Comparison of ENCODE assay signal across 17 cellular contexts in the genomic region with DNA sequence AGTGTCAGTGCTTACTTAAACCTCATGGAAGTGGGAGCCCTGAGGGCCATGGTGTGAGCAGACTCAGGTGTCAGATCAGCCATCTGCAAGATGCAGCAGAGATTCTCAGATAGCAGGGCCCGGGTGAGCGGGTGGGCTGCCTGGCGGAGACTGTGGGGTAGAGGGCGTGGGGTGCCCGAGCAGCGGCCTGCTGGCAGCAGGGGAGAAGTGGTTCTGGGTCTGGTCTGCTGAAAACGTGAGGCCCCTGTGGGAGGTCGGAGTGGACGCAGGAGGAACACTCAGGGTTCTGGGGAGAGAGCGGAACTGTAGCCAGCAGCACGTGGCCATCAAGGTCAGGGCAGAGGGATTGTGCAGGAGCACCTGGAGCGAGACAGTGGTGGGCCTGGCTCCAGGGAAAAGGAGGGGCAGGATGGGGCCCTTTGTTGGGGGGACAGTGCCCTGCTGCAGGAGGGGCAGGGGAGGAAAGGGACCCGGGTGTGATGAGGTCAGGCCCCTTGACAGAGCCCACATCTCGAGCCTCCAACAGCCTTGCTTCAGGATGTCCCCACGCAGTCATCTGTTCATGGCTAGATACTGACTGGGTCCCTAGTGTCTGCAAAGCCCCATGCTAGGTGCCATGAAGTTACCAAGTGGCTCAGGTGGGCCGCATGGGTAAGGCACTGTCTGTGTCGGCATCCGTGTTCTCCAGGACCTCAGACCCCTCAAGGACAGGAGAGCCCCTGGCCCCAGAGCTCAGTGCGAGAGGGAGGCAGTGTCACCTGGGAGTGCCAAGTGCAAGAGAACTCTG. TPM values are rescaled to one million over a fixed set of nuclear protein-coding genes. Genes with fewer than 3 reads are reported as not detected.
A peak's percentile ranks its signal among the peaks of the same experiment; 100 is the strongest.
DNase-seq lines count a peak whose midpoint lies in the region; TF ChIP-seq lines count a peak whose summit lies in the region.
"Had no signal": no experiment of that assay in that cellular context is flagged by ENCODE, and none has a peak within 500 bp of the region (broad histone marks: within the 10 kb centered on the region; RNA-seq: fewer than 3 reads in every experiment).

No MANE protein-coding gene starts in this region.

- H3K36me3 Mint-ChIP-seq in activated naive CD8-positive, alpha-beta T cell treated with anti-CD3 and anti-CD28 coated beads for 36 hours, result peaks cover 17% of the 10 kb centered on the region
- H3K36me3 Mint-ChIP-seq in nephron progenitor cell (ENCODE audit: low read depth), result peaks cover 5% of the 10 kb centered on the region

- H3K4me3 ChIP-seq in PC-9, result no peak overlapping the region
- H3K4me3 ChIP-seq: adrenal gland; BLaER1 treated with 17β-estradiol and CSF1 and Interleukin-3, amounts not matched to agents 10 nM and 100 nM; left ventricle myocardium inferior; psoas muscle; suprapubic skin had no signal

- intact Hi-C loops in PC-9 (cut with micrococcal nuclease; ENCODE audit: unreplicated experiment), result no loop called here

- H3K27me3 ChIP-seq in PC-9 (ENCODE audit: insufficient read depth, low read depth), result no peaks in the 10 kb centered on the region
- H3K27me3 ChIP-seq: adrenal gland; BLaER1 treated with 17β-estradiol and CSF1 and Interleukin-3, amounts not matched to agents 10 nM and 100 nM; suprapubic skin had no signal

- POLR2A ChIA-PET in PC-9 (lab: Charles Lee; ENCODE audit: unreplicated experiment), result interaction anchor here (0.5 kb wide), 1 partner anchor 191 kb away, joined by 4 read pairs; a partner anchor contains a TSS

- DNase-seq in AG20443 (ENCODE audit: low spot score) (peak; percentile 9), GM13977 (ENCODE audit: low spot score) (peak; percentile 35), nephron progenitor cell (no peak), NCI-H2029 treated with DMSO at 0.1 percent for 48 hours (lab: John Stamatoyannopoulos, UW) (no peak), PC-9 (no peak), NCI-H128 (lab: John Stamatoyannopoulos, UW; ENCODE audit: unreplicated experiment) (no peak)
- no peak for DNase-seq in activated naive CD8-positive, alpha-beta T cell treated with anti-CD3 and anti-CD28 coated beads for 36 hours
- DNase-seq in stimulated activated CD4-positive, alpha-beta T cell treated with anti-CD3 and anti-CD28 coated beads, Interleukin-15, amount 100 ng/mL, for 24 hours, result no peak
- DNase-seq: central memory CD4-positive, alpha-beta T cell; left ventricle myocardium inferior; NCI-H510A; SW 1271 had no signal

- H3K27ac ChIP-seq in PC-9, result no peak overlapping the region
- H3K27ac ChIP-seq: adrenal gland; BLaER1 treated with 17β-estradiol and CSF1 and Interleukin-3, amounts not matched to agents 10 nM and 100 nM; left ventricle myocardium inferior; psoas muscle; suprapubic skin had no signal

- H3K4me2 ChIP-seq in PC-9, result no peak overlapping the region

- H3K9me3 Mint-ChIP-seq in activated naive CD8-positive, alpha-beta T cell treated with anti-CD3 and anti-CD28 coated beads for 36 hours, result no peaks in the 10 kb centered on the region
- no peaks in the 10 kb centered on the region for H3K9me3 Mint-ChIP-seq in nephron progenitor cell

- peaks cover 16% of the 10 kb centered on the region; the same call in 1 of the 2 replicates for H3F3A ChIP-seq in PC-9 (ENCODE audit: insufficient read depth, low read depth)

- H3K4me1 Mint-ChIP-seq in activated naive CD8-positive, alpha-beta T cell treated with anti-CD3 and anti-CD28 coated beads for 36 hours, result no peaks in the 10 kb centered on the region
- peaks cover 38% of the 10 kb centered on the region for H3K4me1 Mint-ChIP-seq in nephron progenitor cell

- H4K20me1 ChIP-seq in PC-9 (ENCODE audit: insufficient read depth), result no peaks in the 10 kb centered on the region

- H3K4me3 Mint-ChIP-seq in activated naive CD8-positive, alpha-beta T cell treated with anti-CD3 and anti-CD28 coated beads for 36 hours, result no peak overlapping the region
- H3K4me3 Mint-ChIP-seq in nephron progenitor cell, result no peak overlapping the region

- no peaks in the 10 kb centered on the region for H3K79me2 ChIP-seq in PC-9 (ENCODE audit: low read depth)

- in situ Hi-C loops in GM13977 (cut with MboI; ENCODE audit: low pct_unique_long_range_greater_than_20kb, low sequenced_read_pairs, unreplicated experiment), result no loop called here

- CTCF ChIA-PET in PC-9 (lab: Charles Lee), result no interaction called here

- H3K27me3 Mint-ChIP-seq in activated naive CD8-positive, alpha-beta T cell treated with anti-CD3 and anti-CD28 coated beads for 36 hours, result no peaks in the 10 kb centered on the region
- H3K27me3 Mint-ChIP-seq in nephron progenitor cell (ENCODE audit: low read depth, poor library complexity), result peaks cover 3% of the 10 kb centered on the region

- peaks cover 10% of the 10 kb centered on the region for H3K4me1 ChIP-seq in PC-9 (replicated peaks; ENCODE audit: insufficient read depth)
- H3K4me1 ChIP-seq: adrenal gland, psoas muscle had no signal

- peak overlapping the region; percentile 36 for H3K27ac Mint-ChIP-seq in activated naive CD8-positive, alpha-beta T cell treated with anti-CD3 and anti-CD28 coated beads for 36 hours
- peak overlapping the region; percentile 69 for H3K27ac Mint-ChIP-seq in nephron progenitor cell

- H3K9me3 ChIP-seq in PC-9 (ENCODE audit: insufficient read depth, low read depth), result no peaks in the 10 kb centered on the region
- H3K9me3 ChIP-seq: adrenal gland; BLaER1 treated with 17β-estradiol and CSF1 and Interleukin-3, amounts not matched to agents 10 nM and 100 nM; left ventricle myocardium inferior; psoas muscle; suprapubic skin had no signal

- no TSS peak for BruUV-seq in PC-9 (replicated peaks; lab: Mats Ljungman, UMichigan)

- H3K36me3 ChIP-seq in PC-9 (ENCODE audit: low read depth), result no peaks in the 10 kb centered on the region
- H3K36me3 ChIP-seq: adrenal gland, left ventricle myocardium inferior, suprapubic skin had no signal

- H2AFZ ChIP-seq in PC-9, result no peak overlapping the region

- TF ChIP-seq CTCF in GM13977 (IDR thresholded peaks at IDR 0.05; ENCODE audit: extremely low read depth, insufficient read depth, missing control alignments), result no peak
- TF ChIP-seq CTCF in nephron progenitor cell (IDR thresholded peaks at IDR 0.05), result no peak
- TF ChIP-seq CTCF in PC-9 (conservative IDR thresholded peaks at IDR 0.05), result no peak

- H3K9me2 ChIP-seq in PC-9 (ENCODE audit: insufficient read depth), result no peaks in the 10 kb centered on the region

RNA-seq across cellular contexts. Expression of a gene that starts 2.7 kb away (rescaled TPM):
- not detected for total RNA-seq in activated naive CD8-positive, alpha-beta T cell treated with anti-CD3 and anti-CD28 coated beads for 36 hours
- total RNA-seq in PC-9 (2021), result 1.1 and 2.2 TPM in 2 replicates
- total RNA-seq: left ventricle myocardium inferior had no signal

RNA-seq across cellular contexts. Expression of a gene that starts 36.6 kb away (rescaled TPM):
- total RNA-seq in activated naive CD8-positive, alpha-beta T cell treated with anti-CD3 and anti-CD28 coated beads for 36 hours, result 10 to 100 TPM; 71.6 to 72.9 TPM
- 33.9 and 40.0 TPM in 2 replicates for total RNA-seq in PC-9 (2021)

RNA-seq across cellular contexts. Expression of a gene that starts 41.1 kb away (rescaled TPM):
- total RNA-seq in activated naive CD8-positive, alpha-beta T cell treated with anti-CD3 and anti-CD28 coated beads for 36 hours, result not detected
- total RNA-seq in PC-9 (2021), result 0.80 and 1.2 TPM in 2 replicates
- total RNA-seq: activated CD8-positive, alpha-beta memory T cell treated with anti-CD3 and anti-CD28 coated beads for 36 hours had no signal

Comparison
In these comparisons a context has a peak if more than half of its experiments do, and no peak if none do; other contexts are left out.
1. DNase-seq: peak in AG20443 (single experiment) and GM13977 (single experiment); none in activated naive CD8-positive, alpha-beta T cell treated with anti-CD3 and anti-CD28 coated beads for 36 hours (single experiment), nephron progenitor cell (single experiment), NCI-H2029 treated with DMSO at 0.1 percent for 48 hours (single experiment), stimulated activated CD4-positive, alpha-beta T cell treated with anti-CD3 and anti-CD28 coated beads, Interleukin-15, amount 100 ng/mL, for 24 hours (single experiment), PC-9 (0 of 2) and NCI-H128 (single experiment).